ENCODE assay signal across 10 cellular contexts in genomic region chr5:7850241-7850532, GRCh38. TPM values are rescaled to one million over a fixed set of nuclear protein-coding genes. Genes with fewer than 3 reads are reported as not detected.
A peak's percentile ranks its signal among the peaks of the same experiment; 100 is the strongest.
DNase-seq lines count a peak whose midpoint lies in the region; ATAC-seq and TF ChIP-seq lines count a peak whose summit lies in the region.
"Had no signal": no experiment of that assay in that cellular context is flagged by ENCODE, and none has a peak within 500 bp of the region (broad histone marks: within the 10 kb centered on the region; RNA-seq: fewer than 3 reads in every experiment).

No MANE protein-coding gene starts in this region.

- no peaks in the 10 kb centered on the region; the same call in 1 of the 2 replicates for H3K9me2 ChIP-seq in PC-9 (ENCODE audit: insufficient read depth)

- no peak for DNase-seq in CD4-positive, alpha-beta memory T cell
- DNase-seq in T-helper 17 cell (peak in 1 of 3 donors; percentile 19), fibroblast of villous mesenchyme (ENCODE audit: low read depth) (no peak), osteocyte (ENCODE audit: extremely low spot score, unreplicated experiment) (no peak), MG63 (no peak), OCI-M2 (lab: John Stamatoyannopoulos, UW; ENCODE audit: unreplicated experiment) (no peak), PC-9 (no peak)
- DNase-seq: RPMI8226; stimulated activated CD4-positive, alpha-beta T cell treated with anti-CD3 and anti-CD28 coated beads, Interleukin-2, amount 100 ng/mL, for 48 hours had no signal

- peak overlapping the region; percentile 78 to 90 (median 85) for H3K4me3 Mint-ChIP-seq in CD4-positive, alpha-beta memory T cell
- H3K4me3 Mint-ChIP-seq in T-helper 17 cell (peak overlapping the region; percentile 87), osteocyte (ENCODE audit: unreplicated experiment) (peak overlapping the region; percentile 72)

- CTCF ChIA-PET in CD4-positive, alpha-beta memory T cell (lab: Charles Lee; ENCODE audit: partially characterized antibody): interaction anchor here (0.8 to 3.0 kb wide), 4 partner anchors 10 to 34 kb away, joined by 4 to 15 read pairs (median 12); no protein-coding TSS in a partner anchor
- CTCF ChIA-PET in PC-9 (lab: Charles Lee): no interaction called here

- H3K9me3 Mint-ChIP-seq in CD4-positive, alpha-beta memory T cell: no peaks in the 10 kb centered on the region
- H3K9me3 Mint-ChIP-seq in osteocyte (ENCODE audit: unreplicated experiment): no peaks in the 10 kb centered on the region

- no peak overlapping the region for H3K4me2 ChIP-seq in PC-9

- H3K36me3 Mint-ChIP-seq in CD4-positive, alpha-beta memory T cell: no peaks in the 10 kb centered on the region
- H3K36me3 Mint-ChIP-seq in T-helper 17 cell (ENCODE audit: low read depth) (no peaks in the 10 kb centered on the region), osteocyte (ENCODE audit: unreplicated experiment) (no peaks in the 10 kb centered on the region)

- H3K4me1 Mint-ChIP-seq in CD4-positive, alpha-beta memory T cell: peaks cover 14 to 32% (median 22%) of the 10 kb centered on the region in 4 donors
- H3K4me1 Mint-ChIP-seq in T-helper 17 cell (peaks cover 18% of the 10 kb centered on the region), osteocyte (ENCODE audit: unreplicated experiment) (peaks cover 13% of the 10 kb centered on the region)

- TF ChIP-seq CTCF in fibroblast of villous mesenchyme (IDR thresholded peaks at IDR 0.05; ENCODE audit: insufficient read depth, low read depth, low read length) (no peak), osteocyte (IDR thresholded peaks at IDR 0.05) (no peak), PC-9 (conservative IDR thresholded peaks at IDR 0.05) (no peak)

- peaks cover 26% of the 10 kb centered on the region for H3K4me1 ChIP-seq in CD4-positive, alpha-beta memory T cell (ENCODE audit: insufficient read depth, low read length)
- H3K4me1 ChIP-seq in PC-9 (replicated peaks; ENCODE audit: insufficient read depth): no peaks in the 10 kb centered on the region

- H3F3A ChIP-seq in PC-9 (ENCODE audit: insufficient read depth, low read depth): no peaks in the 10 kb centered on the region

- H3K9me3 ChIP-seq in CD4-positive, alpha-beta memory T cell (ENCODE audit: control insufficient read depth in 1 of 2, low read length in 2 of 2): no peaks in the 10 kb centered on the region
- H3K9me3 ChIP-seq in T-helper 17 cell (ENCODE audit: control insufficient read depth, low read length, poor library complexity, severe bottlenecking): peaks cover 3% of the 10 kb centered on the region
- H3K9me3 ChIP-seq in MG63: no peaks in the 10 kb centered on the region
- no peaks in the 10 kb centered on the region; the same call in 1 of the 2 replicates for H3K9me3 ChIP-seq in PC-9 (ENCODE audit: insufficient read depth, low read depth)

- peak; percentile 38 for ATAC-seq in T-helper 17 cell
- no peak for ATAC-seq in HG03565 (IDR thresholded peaks at IDR 0.05; ENCODE audit: unreplicated experiment)

- no peaks in the 10 kb centered on the region for H3K79me2 ChIP-seq in PC-9 (ENCODE audit: low read depth)

- H4K20me1 ChIP-seq in PC-9 (ENCODE audit: insufficient read depth): no peaks in the 10 kb centered on the region

- peaks cover 15% of the 10 kb centered on the region for H3K27me3 ChIP-seq in CD4-positive, alpha-beta memory T cell (ENCODE audit: insufficient read depth, low read length)
- H3K27me3 ChIP-seq in MG63 (no peaks in the 10 kb centered on the region), PC-9 (ENCODE audit: insufficient read depth, low read depth) (peaks cover 53% of the 10 kb centered on the region)

- H2AFZ ChIP-seq in PC-9: no peak overlapping the region

- POLR2A ChIA-PET in CD4-positive, alpha-beta memory T cell (lab: Charles Lee; ENCODE audit: partially characterized antibody): interaction anchor here (2.8 kb wide), 1 partner anchor 19 kb away, joined by 19 read pairs; the partner anchor contains the start of genes FASTKD3 and MTRR
- POLR2A ChIA-PET in PC-9 (lab: Charles Lee; ENCODE audit: unreplicated experiment): no interaction called here

- intact Hi-C loops in CD4-positive, alpha-beta memory T cell (cut with micrococcal nuclease): loop anchor here (1.0 kb wide), 1 partner anchor 19 kb away; the partner anchor contains the start of genes FASTKD3 and MTRR
- intact Hi-C loops in PC-9 (cut with micrococcal nuclease; ENCODE audit: unreplicated experiment): no loop called here

- peak overlapping the region in 4 of 7 donors; percentile 70 to 84 (median 76) for H3K27ac Mint-ChIP-seq in CD4-positive, alpha-beta memory T cell
- H3K27ac Mint-ChIP-seq in T-helper 17 cell: no peak overlapping the region
- H3K27ac Mint-ChIP-seq in osteocyte (ENCODE audit: unreplicated experiment): no peak overlapping the region

- no peak overlapping the region for H3K27ac ChIP-seq in CD4-positive, alpha-beta memory T cell (ENCODE audit: low read depth, low read length)
- no peak overlapping the region for H3K27ac ChIP-seq in PC-9

- H3K27me3 Mint-ChIP-seq in CD4-positive, alpha-beta memory T cell: peaks cover 16 to 17% of the 10 kb centered on the region in 2 donors
- H3K27me3 Mint-ChIP-seq in T-helper 17 cell: peaks cover 19% of the 10 kb centered on the region
- H3K27me3 Mint-ChIP-seq in osteocyte (ENCODE audit: unreplicated experiment): peaks cover 29% of the 10 kb centered on the region

- peak overlapping the region in 1 of 2 donors; percentile 41 for H3K4me3 ChIP-seq in CD4-positive, alpha-beta memory T cell (ENCODE audit: low read length in 2 of 2)
- H3K4me3 ChIP-seq in fibroblast of villous mesenchyme (ENCODE audit: low read depth, low read length): peak overlapping the region; percentile 49
- H3K4me3 ChIP-seq in MG63: no peak overlapping the region
- H3K4me3 ChIP-seq in PC-9: no peak overlapping the region

- H3K36me3 ChIP-seq in CD4-positive, alpha-beta memory T cell (ENCODE audit: insufficient read depth, low read length): no peaks in the 10 kb centered on the region
- H3K36me3 ChIP-seq in MG63: no peaks in the 10 kb centered on the region
- no peaks in the 10 kb centered on the region for H3K36me3 ChIP-seq in PC-9 (ENCODE audit: low read depth)

- BruUV-seq in PC-9 (replicated peaks; lab: Mats Ljungman, UMichigan): no TSS peak

RNA-seq across cellular contexts. Expression of gene CFAP90, which starts 0.7 kb away (rescaled TPM):
- not detected for total RNA-seq in CD4-positive, alpha-beta memory T cell
- polyA plus RNA-seq in CD4-positive, alpha-beta memory T cell: not detected
- total RNA-seq in T-helper 17 cell (not detected), fibroblast of villous mesenchyme (not detected in 2 replicates), osteocyte (not detected in 2 replicates), PC-9 (2021) (not detected in 2 replicates)
- total RNA-seq in MG63 (2014; rRNA removed; shearing (Covaris generic); ENCODE audit: low replicate concordance): not detected in 2 replicates

RNA-seq across cellular contexts. Expression of gene FASTKD3, which starts 18.6 kb away (rescaled TPM):
- total RNA-seq in CD4-positive, alpha-beta memory T cell: 10 to 100 TPM; 11.3 to 14.0 TPM
- 10 to 100 TPM; 11.1 to 17.6 TPM for polyA plus RNA-seq in CD4-positive, alpha-beta memory T cell
- total RNA-seq in T-helper 17 cell: 1 to 10 TPM; 4.9 to 5.5 TPM
- 11.3 and 22.0 TPM in 2 replicates for total RNA-seq in fibroblast of villous mesenchyme
- total RNA-seq in osteocyte: 5.8 and 7.0 TPM in 2 replicates
- 16.0 and 42.9 TPM in 2 replicates for total RNA-seq in MG63 (2014; rRNA removed; shearing (Covaris generic); ENCODE audit: low replicate concordance)
- total RNA-seq in PC-9 (2021): 17.6 and 20.6 TPM in 2 replicates

RNA-seq across cellular contexts. Expression of gene MTRR, which starts 18.8 kb away (rescaled TPM):
- 100 to 1,000 TPM in 1 of 2 experiments, 10 to 100 TPM in 1; 97.1 to 107 TPM for total RNA-seq in CD4-positive, alpha-beta memory T cell
- polyA plus RNA-seq in CD4-positive, alpha-beta memory T cell: 100 to 1,000 TPM in 1 of 2 donors, 10 to 100 TPM in 1; 50.9 to 117 TPM
- 100 to 1,000 TPM; 101 to 106 TPM for total RNA-seq in T-helper 17 cell
- 33.2 and 41.5 TPM in 2 replicates for total RNA-seq in fibroblast of villous mesenchyme
- 36.3 and 40.9 TPM in 2 replicates for total RNA-seq in osteocyte
- total RNA-seq in MG63 (2014; rRNA removed; shearing (Covaris generic); ENCODE audit: low replicate concordance): 60.8 and 74.4 TPM in 2 replicates
- total RNA-seq in PC-9 (2021): 71.5 and 72.6 TPM in 2 replicates

Comparison
In these comparisons a context has a peak if more than half of its experiments do, and no peak if none do; other contexts are left out.
1. H3K27ac Mint-ChIP-seq: peak in CD4-positive, alpha-beta memory T cell (4 of 7); none in T-helper 17 cell (single experiment) and osteocyte (single experiment).
2. Peak in every context shown above with its lines, with median percentiles within 50 percentile points of each other: H3K4me3 Mint-ChIP-seq.